ENCODE assay signal across 9 cellular contexts in the genomic region with DNA sequence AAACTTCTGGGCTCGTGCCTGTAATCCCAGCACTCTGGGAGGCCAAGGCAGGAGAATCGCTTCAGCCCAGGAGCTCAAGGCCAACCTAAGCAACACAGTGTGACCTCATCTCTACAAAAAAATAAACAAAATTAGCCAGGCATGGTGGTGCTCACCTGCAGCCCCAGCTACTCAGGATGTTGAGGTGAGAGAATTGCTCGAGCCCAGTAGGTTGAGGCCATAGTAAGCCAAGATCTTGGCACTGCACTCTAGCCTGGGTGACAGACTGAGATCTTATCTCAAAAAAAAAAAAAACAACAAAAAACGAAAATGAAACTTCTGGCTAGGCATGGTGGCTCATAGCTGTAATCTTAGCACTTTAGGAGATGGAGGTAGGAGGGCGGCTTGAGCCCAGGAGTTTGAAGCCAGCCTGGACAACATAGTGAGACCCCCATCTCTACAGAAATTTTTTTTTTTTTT. TPM values are rescaled to one million over a fixed set of nuclear protein-coding genes. Genes with fewer than 3 reads are reported as not detected.
DNase-seq lines count a peak whose midpoint lies in the region; ATAC-seq and TF ChIP-seq lines count a peak whose summit lies in the region.
"Had no signal": no experiment of that assay in that cellular context is flagged by ENCODE, and none has a peak within 500 bp of the region (broad histone marks: within the 10 kb centered on the region; RNA-seq: fewer than 3 reads in every experiment).

No MANE protein-coding gene starts in this region.

- peak overlapping the region; percentile 43 to 80 (median 69) for H3K4me3 Mint-ChIP-seq in CD4-positive, CD25-positive, alpha-beta regulatory T cell

- TF ChIP-seq CTCF in BE2C (IDR thresholded peaks at IDR 0.05; ENCODE audit: low read depth, low read length): no peak

- no peaks in the 10 kb centered on the region for H3K36me3 ChIP-seq in CD4-positive, CD25-positive, alpha-beta regulatory T cell (ENCODE audit: control insufficient read depth, insufficient read depth, low read length)
- H3K36me3 ChIP-seq in BE2C: no peaks in the 10 kb centered on the region

- ATAC-seq in CD4-positive, CD25-positive, alpha-beta regulatory T cell (ENCODE audit: low read depth in 2 of 2): peak; percentile 95 to 97
- ATAC-seq in HG02642 (IDR thresholded peaks at IDR 0.05; ENCODE audit: poor library complexity, unreplicated experiment) (peak; percentile 55), HG03045 (IDR thresholded peaks at IDR 0.05; ENCODE audit: unreplicated experiment) (no peak), HG03378 (IDR thresholded peaks at IDR 0.05; ENCODE audit: unreplicated experiment) (no peak)

- H3K27ac ChIP-seq in CD4-positive, CD25-positive, alpha-beta regulatory T cell (ENCODE audit: insufficient read depth, low read length, poor library complexity, severe bottlenecking): peak overlapping the region; percentile 74

- H3K27me3 ChIP-seq in CD4-positive, CD25-positive, alpha-beta regulatory T cell (ENCODE audit: control insufficient read depth, insufficient read depth, low read length): no peaks in the 10 kb centered on the region
- no peaks in the 10 kb centered on the region for H3K27me3 ChIP-seq in BE2C

- no peaks in the 10 kb centered on the region for H3K9me3 ChIP-seq in CD4-positive, CD25-positive, alpha-beta regulatory T cell (ENCODE audit: control insufficient read depth in 2 of 2, low read length in 2 of 2)
- H3K9me3 ChIP-seq in BE2C: no peaks in the 10 kb centered on the region

- H3K36me3 Mint-ChIP-seq in CD4-positive, CD25-positive, alpha-beta regulatory T cell: peaks cover 18% of the 10 kb centered on the region

- DNase-seq in CD4-positive, CD25-positive, alpha-beta regulatory T cell: peak; percentile 19 to 90 (median 64)
- DNase-seq in activated CD4-positive, alpha-beta T cell treated with anti-CD3 and anti-CD28 coated beads for 4 hours: peak; percentile 19 to 29
- peak; percentile 2 for DNase-seq in effector CD8-positive, alpha-beta T cell (lab: John Stamatoyannopoulos, UW)
- DNase-seq in cortex of kidney (lab: John Stamatoyannopoulos, UW) (no peak), BE2C (no peak)
- DNase-seq: AML-193 had no signal

- peak overlapping the region; percentile 53 for H3K4me3 ChIP-seq in CD4-positive, CD25-positive, alpha-beta regulatory T cell (ENCODE audit: low read depth, low read length)
- H3K4me3 ChIP-seq in BE2C (ENCODE audit: low read depth, low read length): no peak overlapping the region

- peaks cover 22 to 53% (median 36%) of the 10 kb centered on the region in 4 donors for H3K4me1 Mint-ChIP-seq in CD4-positive, CD25-positive, alpha-beta regulatory T cell

- no peaks in the 10 kb centered on the region for H3K9me3 Mint-ChIP-seq in CD4-positive, CD25-positive, alpha-beta regulatory T cell

- peaks cover 12% of the 10 kb centered on the region for H3K4me1 ChIP-seq in CD4-positive, CD25-positive, alpha-beta regulatory T cell (ENCODE audit: control insufficient read depth, insufficient read depth, low read length, poor library complexity, severe bottlenecking)
- no peaks in the 10 kb centered on the region for H3K4me1 ChIP-seq in BE2C

- H3K27ac Mint-ChIP-seq in CD4-positive, CD25-positive, alpha-beta regulatory T cell: peak overlapping the region; percentile 78 to 85 (median 84)

- no peaks in the 10 kb centered on the region for H3K27me3 Mint-ChIP-seq in CD4-positive, CD25-positive, alpha-beta regulatory T cell

RNA-seq across cellular contexts. Expression of a gene that starts 53.7 kb away (rescaled TPM):
- 29.2 TPM for total RNA-seq in CD4-positive, CD25-positive, alpha-beta regulatory T cell
- 10 to 100 TPM; 10.3 to 16.4 (median 13.3) TPM for polyA plus RNA-seq in CD4-positive, CD25-positive, alpha-beta regulatory T cell
- 12.9 TPM for polyA plus RNA-seq in BE2C (2012; ENCODE audit: insufficient read depth, insufficient read length, low read depth)

Comparison
In these comparisons a context has a peak if more than half of its experiments do, and no peak if none do; other contexts are left out.
1. ATAC-seq: peak in CD4-positive, CD25-positive, alpha-beta regulatory T cell (2 of 2) and HG02642 (single experiment); none in HG03045 (single experiment) and HG03378 (single experiment).
2. DNase-seq: peak in CD4-positive, CD25-positive, alpha-beta regulatory T cell (3 of 3), activated CD4-positive, alpha-beta T cell treated with anti-CD3 and anti-CD28 coated beads for 4 hours (2 of 2) and effector CD8-positive, alpha-beta T cell (single experiment); none in cortex of kidney (single experiment) and BE2C (single experiment).